In genomic region chr16:23288209-23288608, GRCh38 we compare ENCODE assay signal across 28 cellular contexts. TPM values are rescaled to one million over a fixed set of nuclear protein-coding genes. Genes with fewer than 3 reads are reported as not detected.
"Had no signal": no experiment of that assay in that cellular context is flagged by ENCODE, and none has a peak within 500 bp of the region (broad histone marks: within the 10 kb centered on the region; RNA-seq: fewer than 3 reads in every experiment).

No MANE protein-coding gene starts in this region.

- H3K4me1 ChIP-seq: SJCRH30 had no signal

- ATAC-seq: activated T-helper 17 cell treated with anti-CD3 and anti-CD28 coated beads, Interleukin-2, amount 50 U/mL, for 72 hours; Panc1 had no signal

- H3K4me3 ChIP-seq: SJCRH30 had no signal

- H3K9me2 ChIP-seq: SK-N-SH had no signal

- H3K9me3 ChIP-seq: SJCRH30, SK-N-SH had no signal

- H3K4me2 ChIP-seq: SK-N-SH had no signal

- DNase-seq: activated B cell treated with CpG ODN at 0.5 μM for 24 hours; activated CD4-positive, alpha-beta memory T cell treated with anti-CD3 and anti-CD28 coated beads for 36 hours; activated CD4-positive, alpha-beta T cell treated with anti-CD3 and anti-CD28 coated beads, Interleukin-2, amount 10 ng/mL, durations not matched to agents 7 days and 5 days; activated gamma-delta T cell; activated naive CD8-positive, alpha-beta T cell treated with anti-CD3 and anti-CD28 coated beads for 36 hours; activated T-cell treated with anti-CD3 and anti-CD28 coated beads for 4 hours; activated T-cell treated with anti-CD3 and anti-CD28 coated beads, Interleukin-2, amount 50 U/mL, for 48 hours; brain microvascular endothelial cell; cerebellar nuclear complex; KG1; NCI-H1092; NCI-H1417; NCI-H1694; NCI-H2029 treated with DMSO at 0.1 percent for 48 hours; NCI-H510A treated with DMSO at 0.1 percent for 48 hours; NCI-H69; Right ventricle myocardium superior; SJCRH30; SK-N-SH; SW 1271 had no signal

- H3K9ac ChIP-seq: SK-N-SH had no signal

- H3K36me3 ChIP-seq: brain microvascular endothelial cell, SJCRH30 had no signal

- H3K27ac ChIP-seq: brain microvascular endothelial cell, RWPE1, SJCRH30 had no signal

- H3K27me3 ChIP-seq: brain microvascular endothelial cell, SJCRH30 had no signal

RNA-seq across cellular contexts. Expression of gene SCNN1B, which starts 13.9 kb away (rescaled TPM):
- total RNA-seq: activated B cell treated with CpG ODN at 0.5 μM for 24 hours; activated CD4-positive, alpha-beta memory T cell treated with anti-CD3 and anti-CD28 coated beads for 36 hours; activated CD4-positive, alpha-beta T cell treated with anti-CD3 and anti-CD28 coated beads, Interleukin-2, amount 10 ng/mL, durations not matched to agents 7 days and 5 days; activated CD8-positive, alpha-beta memory T cell treated with anti-CD3 and anti-CD28 coated beads for 36 hours; activated naive CD8-positive, alpha-beta T cell treated with anti-CD3 and anti-CD28 coated beads for 36 hours; activated T-helper 17 cell treated with anti-CD3 and anti-CD28 coated beads, Interleukin-2, amount 50 U/mL, for 72 hours; cardiac septum; LHCN-M2; M059J; Right ventricle myocardium superior; SJCRH30; T-helper 1 cell treated with Interleukin-12 subunit alpha and Interleukin-12 subunit beta and Interleukin-4 antibody, amounts not matched to agents 30 ng/mL and 1 ng/mL, for 36 hours had no signal
- polyA plus RNA-seq: SK-N-SH had no signal
